Comparison of ENCODE assay signal across 18 cellular contexts in the genomic region with DNA sequence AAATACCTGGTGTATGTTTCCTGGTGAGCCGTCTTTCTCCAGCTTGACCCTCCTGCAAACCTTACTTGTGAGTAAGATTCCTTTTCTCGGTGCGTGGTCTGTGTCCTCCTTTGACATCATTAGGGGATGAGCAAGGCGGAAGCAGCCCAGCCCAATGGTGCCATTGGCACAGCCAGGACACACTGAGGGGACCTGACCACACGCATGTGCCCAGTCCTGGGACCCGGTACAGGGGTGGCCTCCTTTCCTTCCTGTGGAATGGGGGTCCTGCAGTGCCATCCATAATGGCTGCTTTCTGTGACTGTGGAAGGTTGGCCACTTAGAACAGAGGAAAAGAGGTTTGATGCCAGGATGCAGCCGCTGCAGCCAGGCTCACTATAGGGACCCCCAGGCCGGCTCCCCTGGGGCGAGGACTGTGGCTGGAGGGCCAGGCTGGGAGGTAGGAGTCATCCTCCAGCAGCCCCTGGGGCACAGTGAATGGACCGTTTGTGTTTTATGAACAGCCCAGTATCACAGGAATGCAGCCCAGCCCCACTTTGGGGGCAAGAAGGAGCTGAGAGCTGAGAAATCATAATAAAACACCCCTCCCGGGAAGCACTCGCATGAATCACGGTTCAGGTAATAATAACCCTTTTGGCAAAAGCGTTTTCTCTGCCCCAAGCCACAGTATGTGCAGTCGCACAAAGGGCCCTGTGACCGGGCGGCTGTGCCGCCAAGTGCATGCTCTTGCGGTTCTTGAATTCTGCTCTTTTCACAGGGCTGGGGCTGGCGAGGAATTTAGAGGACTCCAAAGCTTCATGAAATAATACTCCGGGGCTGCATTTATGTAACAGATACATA.
DNase-seq lines count a peak whose midpoint lies in the region; ATAC-seq, FAIRE-seq and TF ChIP-seq lines count a peak whose summit lies in the region.
"Had no signal": no experiment of that assay in that cellular context is flagged by ENCODE, and none has a peak within 500 bp of the region (broad histone marks: within the 10 kb centered on the region; RNA-seq: fewer than 3 reads in every experiment).

No MANE protein-coding gene starts in this region.

- TF ChIP-seq POLR2A in thyroid gland (IDR thresholded peaks at IDR 0.05): no peak
- TF ChIP-seq POLR2A in uterus (IDR thresholded peaks at IDR 0.05): no peak

- no peak overlapping the region for H3K27ac Mint-ChIP-seq in astrocyte (ENCODE audit: unreplicated experiment)
- H3K27ac Mint-ChIP-seq: CD8-positive, alpha-beta memory T cell had no signal

- peak overlapping the region; percentile 56 for H3K27ac ChIP-seq in astrocyte (ENCODE audit: low read depth, low read length)
- no peak overlapping the region for H3K27ac ChIP-seq in upper lobe of right lung
- no peak overlapping the region for H3K27ac ChIP-seq in thyroid gland
- H3K27ac ChIP-seq in uterus: no peak overlapping the region
- no peak overlapping the region for H3K27ac ChIP-seq in PC-9

- DNase-seq in H7 (peak; percentile 35), astrocyte (ENCODE audit: low read depth) (peak; percentile 47), mesenteric fat pad (ENCODE audit: low spot score) (peak; percentile 55), upper lobe of right lung (peak; percentile 42), thyroid gland (no peak), uterus (no peak), PC-9 (no peak)
- DNase-seq: BE2C, MV-4-11, NCI-H1417 treated with DMSO at 0.1 percent for 48 hours, NCI-H2029, NCI-H2171 treated with DMSO at 0.1 percent for 48 hours, NCI-H510A, NCI-H82, SHP77 treated with DMSO at 0.1 percent for 48 hours had no signal

- 64 to 69% methylated on average over 17 to 19 of the region's 21 CpGs for WGBS in thyroid gland, 2 donors

- no peaks in the 10 kb centered on the region for H3F3A ChIP-seq in PC-9 (ENCODE audit: insufficient read depth, low read depth)

- H3K4me3 ChIP-seq in H7 (ENCODE audit: insufficient read depth, low read depth, low read length): no peak overlapping the region
- no peak overlapping the region for H3K4me3 ChIP-seq in astrocyte (ENCODE audit: insufficient read depth, low read depth, low read length)
- no peak overlapping the region for H3K4me3 ChIP-seq in upper lobe of right lung
- H3K4me3 ChIP-seq in thyroid gland (replicated peaks in 1 of 3): no peak overlapping the region
- no peak overlapping the region for H3K4me3 ChIP-seq in uterus
- H3K4me3 ChIP-seq in PC-9: no peak overlapping the region
- H3K4me3 ChIP-seq: HAP-1 had no signal

- ATAC-seq in upper lobe of right lung: no peak

- H3K79me2 ChIP-seq in astrocyte (ENCODE audit: insufficient read depth, low read length) (no peaks in the 10 kb centered on the region), PC-9 (ENCODE audit: low read depth) (no peaks in the 10 kb centered on the region)

- TF ChIP-seq CTCF in astrocyte (IDR thresholded peaks at IDR 0.05; ENCODE audit: insufficient read depth, low read depth, low read length) (no peak), upper lobe of right lung (IDR thresholded peaks at IDR 0.05) (no peak), thyroid gland (IDR thresholded peaks at IDR 0.05) (no peak), uterus (IDR thresholded peaks at IDR 0.05) (no peak), PC-9 (conservative IDR thresholded peaks at IDR 0.05) (no peak)

- H3K27me3 ChIP-seq in H7 (ENCODE audit: control insufficient read depth, insufficient read depth, low read length): no peaks in the 10 kb centered on the region
- no peaks in the 10 kb centered on the region for H3K27me3 ChIP-seq in astrocyte (ENCODE audit: insufficient read depth, low read length)
- no peaks in the 10 kb centered on the region for H3K27me3 ChIP-seq in upper lobe of right lung
- H3K27me3 ChIP-seq in thyroid gland: no peaks in the 10 kb centered on the region
- H3K27me3 ChIP-seq in uterus: no peaks in the 10 kb centered on the region
- H3K27me3 ChIP-seq in PC-9 (ENCODE audit: insufficient read depth, low read depth): peaks cover 82% of the 10 kb centered on the region
- H3K27me3 ChIP-seq: BE2C had no signal

- no peaks in the 10 kb centered on the region for H3K9me3 ChIP-seq in astrocyte (ENCODE audit: insufficient read depth, low read depth, low read length)
- no peaks in the 10 kb centered on the region for H3K9me3 ChIP-seq in upper lobe of right lung
- H3K9me3 ChIP-seq in thyroid gland: no peaks in the 10 kb centered on the region
- no peaks in the 10 kb centered on the region for H3K9me3 ChIP-seq in uterus
- no peaks in the 10 kb centered on the region for H3K9me3 ChIP-seq in PC-9 (ENCODE audit: insufficient read depth, low read depth)
- H3K9me3 ChIP-seq: BE2C, HAP-1 had no signal

- H3K27me3 Mint-ChIP-seq in astrocyte (ENCODE audit: low read depth, unreplicated experiment): peaks cover 16% of the 10 kb centered on the region

- H3K4me1 ChIP-seq in astrocyte (ENCODE audit: insufficient read depth, low read length) (peaks cover 16% of the 10 kb centered on the region), upper lobe of right lung (no peaks in the 10 kb centered on the region), thyroid gland (no peaks in the 10 kb centered on the region), uterus (no peaks in the 10 kb centered on the region), PC-9 (replicated peaks; ENCODE audit: insufficient read depth) (no peaks in the 10 kb centered on the region)
- H3K4me1 ChIP-seq: BE2C, HAP-1 had no signal

- CTCF ChIA-PET in PC-9 (lab: Charles Lee): no interaction called here

- H2AFZ ChIP-seq in astrocyte (ENCODE audit: low read depth, low read length) (no peak overlapping the region), PC-9 (no peak overlapping the region)

- POLR2A ChIA-PET in PC-9 (lab: Charles Lee; ENCODE audit: unreplicated experiment): no interaction called here

- peaks cover 5% of the 10 kb centered on the region for H3K9me3 Mint-ChIP-seq in astrocyte (ENCODE audit: unreplicated experiment)
- H3K9me3 Mint-ChIP-seq: CD8-positive, alpha-beta memory T cell had no signal

- H3K4me2 ChIP-seq in astrocyte (ENCODE audit: low read length) (peak overlapping the region; percentile 66), PC-9 (no peak overlapping the region)

- H3K4me3 Mint-ChIP-seq in astrocyte (ENCODE audit: unreplicated experiment): no peak overlapping the region
- H3K4me3 Mint-ChIP-seq: CD8-positive, alpha-beta memory T cell had no signal

- no TSS peak for BruUV-seq in PC-9 (replicated peaks; lab: Mats Ljungman, UMichigan)

- intact Hi-C loops in upper lobe of right lung (cut with DNase I): no loop called here
- intact Hi-C loops in thyroid gland (cut with DNase I): no loop called here
- intact Hi-C loops in uterus (cut with DNase I; ENCODE audit: low total_unique reads): no loop called here
- intact Hi-C loops in PC-9 (cut with micrococcal nuclease; ENCODE audit: unreplicated experiment): no loop called here

- peak overlapping the region; percentile 30 for H3K9ac ChIP-seq in astrocyte (ENCODE audit: low read length)

- H4K20me1 ChIP-seq in astrocyte (ENCODE audit: insufficient read depth, low read length): no peaks in the 10 kb centered on the region
- no peaks in the 10 kb centered on the region for H4K20me1 ChIP-seq in PC-9 (ENCODE audit: insufficient read depth)

- no peaks in the 10 kb centered on the region for H3K4me1 Mint-ChIP-seq in astrocyte (ENCODE audit: low read depth, unreplicated experiment)

- no peaks in the 10 kb centered on the region for H3K9me2 ChIP-seq in PC-9 (ENCODE audit: insufficient read depth)

- no peaks in the 10 kb centered on the region for H3K36me3 ChIP-seq in H7 (replicated peaks; ENCODE audit: control insufficient read depth, insufficient read depth, low read length)
- no peaks in the 10 kb centered on the region for H3K36me3 ChIP-seq in astrocyte (ENCODE audit: insufficient read depth, low read length)
- H3K36me3 ChIP-seq in upper lobe of right lung: no peaks in the 10 kb centered on the region
- no peaks in the 10 kb centered on the region for H3K36me3 ChIP-seq in thyroid gland
- no peaks in the 10 kb centered on the region for H3K36me3 ChIP-seq in uterus
- H3K36me3 ChIP-seq in PC-9 (ENCODE audit: low read depth): no peaks in the 10 kb centered on the region
- H3K36me3 ChIP-seq: BE2C, HAP-1 had no signal

- no peaks in the 10 kb centered on the region for H3K36me3 Mint-ChIP-seq in astrocyte (ENCODE audit: low read depth, unreplicated experiment)
- H3K36me3 Mint-ChIP-seq: CD8-positive, alpha-beta memory T cell had no signal

- FAIRE-seq in astrocyte (lab: Jason Lieb, UNC): no peak
- FAIRE-seq: RCC 7860 had no signal

Comparison
In these comparisons a context has a peak if more than half of its experiments do, and no peak if none do; other contexts are left out.
1. DNase-seq: peak in H7 (single experiment), astrocyte (single experiment), mesenteric fat pad (single experiment) and upper lobe of right lung (single experiment); none in thyroid gland (0 of 2), uterus (0 of 2) and PC-9 (0 of 2).